Comparison of ENCODE assay signal across 18 cellular contexts in the genomic region with DNA sequence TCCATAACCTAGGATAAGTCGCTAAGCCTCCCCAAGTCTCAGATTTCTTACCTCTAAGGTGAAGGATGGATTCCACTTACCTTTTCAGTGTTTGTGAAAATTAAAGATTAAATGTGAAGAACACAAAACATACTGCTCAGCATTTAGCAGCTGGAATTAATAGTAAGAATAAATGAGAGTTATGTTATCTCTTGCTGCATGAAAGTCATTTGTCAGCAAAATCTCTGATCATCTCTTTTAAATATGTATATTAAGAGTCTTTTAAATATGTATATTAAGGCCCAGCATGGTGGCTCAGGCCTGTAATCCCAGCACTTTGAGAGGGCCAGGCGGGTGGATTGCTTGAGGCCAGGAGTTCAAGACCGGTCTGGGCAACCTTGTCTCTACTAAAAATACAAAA.
DNase-seq lines count a peak whose midpoint lies in the region; ATAC-seq, FAIRE-seq and TF ChIP-seq lines count a peak whose summit lies in the region.
"Had no signal": no experiment of that assay in that cellular context is flagged by ENCODE, and none has a peak within 500 bp of the region (broad histone marks: within the 10 kb centered on the region; RNA-seq: fewer than 3 reads in every experiment).

No MANE protein-coding gene starts in this region.

- H3K9me1 ChIP-seq in K562 (ENCODE audit: control insufficient read depth, insufficient read depth, low read length): no peaks in the 10 kb centered on the region

- H3K79me2 ChIP-seq in K562 (ENCODE audit: control insufficient read depth, insufficient read depth, low read length): no peaks in the 10 kb centered on the region

- DNase-seq in A549 (ENCODE audit: low read depth in 1 of 2, low spot score in 1 of 2) (no peak), K562 (ENCODE audit: extremely low read depth in 1 of 4, low spot score in 3 of 4) (no peak), immature natural killer cell (no peak), substantia nigra (lab: John Stamatoyannopoulos, UW) (no peak), GM12892 (ENCODE audit: insufficient read length) (no peak), heart left ventricle (no peak), HEK293T (ENCODE audit: extremely low spot score) (no peak)
- DNase-seq in naive thymus-derived CD4-positive, alpha-beta T cell: no peak
- DNase-seq: CD8-positive, alpha-beta T cell; DMS79 treated with DMSO at 0.1 percent for 48 hours; KG1; NCI-H1048; NCI-H1694; NCI-H2107; NCI-H524 treated with DMSO at 0.1 percent for 48 hours had no signal

- TF ChIP-seq RAD21 in A549 (conservative IDR thresholded peaks at IDR 0.05 in 1 of 2, IDR thresholded peaks at IDR 0.05 in 1 of 2) (no peak), K562 (CRISPR knock-in tag; conservative IDR thresholded peaks at IDR 0.05 in 1 of 2, IDR thresholded peaks at IDR 0.05 in 1 of 2) (no peak)

- in situ Hi-C loops in K562 (cut with MboI): no loop called here

- no peak for ATAC-seq in A549
- ATAC-seq in K562: no peak
- ATAC-seq in naive thymus-derived CD4-positive, alpha-beta T cell: no peak
- no peak for ATAC-seq in heart left ventricle
- ATAC-seq: CD8-positive, alpha-beta T cell; Panc1 had no signal

- BruUV-seq in K562 (replicated peaks; lab: Mats Ljungman, UMichigan): no TSS peak

- H3K9me3 Mint-ChIP-seq in immature natural killer cell: no peaks in the 10 kb centered on the region
- H3K9me3 Mint-ChIP-seq in naive thymus-derived CD4-positive, alpha-beta T cell: no peaks in the 10 kb centered on the region
- H3K9me3 Mint-ChIP-seq: CD8-positive, alpha-beta T cell; GM23338 had no signal

- no peak for FAIRE-seq in A549 (lab: Jason Lieb, UNC)
- FAIRE-seq in K562 (lab: Jason Lieb, UNC): no peak
- no peak for FAIRE-seq in GM12892 (lab: Jason Lieb, UNC)

- no peak overlapping the region for H3K27ac ChIP-seq in A549
- H3K27ac ChIP-seq in K562 (ENCODE audit: extremely low read depth, low read depth, low read length): no peak overlapping the region
- H3K27ac ChIP-seq in substantia nigra (ENCODE audit: low read depth, low read length, poor library complexity, severe bottlenecking): peak overlapping the region; percentile 36
- H3K27ac ChIP-seq in naive thymus-derived CD4-positive, alpha-beta T cell (ENCODE audit: low read depth, low read length): no peak overlapping the region
- H3K27ac ChIP-seq in heart left ventricle: peak overlapping the region in 1 of 12 donors; percentile 67
- H3K27ac ChIP-seq: BLaER1 had no signal

- H3K9me3 ChIP-seq in A549: no peaks in the 10 kb centered on the region
- no peaks in the 10 kb centered on the region for H3K9me3 ChIP-seq in K562 (replicated peaks; ENCODE audit: control insufficient read depth, insufficient read depth, low read depth, low read length)
- no peaks in the 10 kb centered on the region for H3K9me3 ChIP-seq in naive thymus-derived CD4-positive, alpha-beta T cell (ENCODE audit: control insufficient read depth in 2 of 3, low read length in 3 of 3)
- no peaks in the 10 kb centered on the region for H3K9me3 ChIP-seq in heart left ventricle
- H3K9me3 ChIP-seq: BLaER1 had no signal

- H3K9ac ChIP-seq in K562 (ENCODE audit: insufficient read depth in 1 of 2, low read depth in 2 of 2, low read length in 2 of 2): no peak overlapping the region
- H3K9ac ChIP-seq: BLaER1 had no signal

- no peaks in the 10 kb centered on the region for H4K20me1 ChIP-seq in K562 (replicated peaks; ENCODE audit: control insufficient read depth, insufficient read depth, low read length)
- H4K20me1 ChIP-seq: BLaER1 had no signal

- intact Hi-C loops in K562 (cut with micrococcal nuclease) (no loop called here), heart left ventricle (cut with DNase I) (no loop called here)
- intact Hi-C loops in naive thymus-derived CD4-positive, alpha-beta T cell (cut with micrococcal nuclease): loop anchor here in 1 of 2 donors (2.0 to 5.0 kb wide), 2 partner anchors 73 to 950 kb away; a partner anchor contains a TSS

- no peaks in the 10 kb centered on the region for H3K4me1 ChIP-seq in A549
- no peaks in the 10 kb centered on the region for H3K4me1 ChIP-seq in K562 (replicated peaks in 1 of 2; ENCODE audit: control insufficient read depth in 2 of 2, insufficient read depth in 2 of 2, low read length in 2 of 2)
- H3K4me1 ChIP-seq in naive thymus-derived CD4-positive, alpha-beta T cell (ENCODE audit: control insufficient read depth in 2 of 2, insufficient read depth in 2 of 2, low read length in 2 of 2): no peaks in the 10 kb centered on the region
- H3K4me1 ChIP-seq in heart left ventricle: peaks cover 0 to 10% (median 0%) of the 10 kb centered on the region in 12 donors

- H3K27ac Mint-ChIP-seq in immature natural killer cell: peak overlapping the region in 4 of 6 donors; percentile 11 to 81 (median 52)
- no peak overlapping the region for H3K27ac Mint-ChIP-seq in naive thymus-derived CD4-positive, alpha-beta T cell
- H3K27ac Mint-ChIP-seq: CD8-positive, alpha-beta T cell had no signal

- H3K4me2 ChIP-seq in A549 (no peak overlapping the region), K562 (ENCODE audit: insufficient read depth, low read length) (no peak overlapping the region)

- POLR2A ChIA-PET in A549 (lab: Yijun Ruan, JAX): no interaction called here
- POLR2A ChIA-PET in K562 (lab: Yijun Ruan, JAX): interaction anchor here (0.7 kb wide), 1 partner anchor 21 kb away, joined by 3 read pairs; no protein-coding TSS in a partner anchor
- POLR2A ChIA-PET in naive thymus-derived CD4-positive, alpha-beta T cell (lab: Charles Lee): no interaction called here
- POLR2A ChIA-PET in HEK293T (lab: Yijun Ruan, JAX): no interaction called here

- H3K36me3 Mint-ChIP-seq in immature natural killer cell: peaks cover 37 to 50% (median 41%) of the 10 kb centered on the region in 3 donors
- no peaks in the 10 kb centered on the region for H3K36me3 Mint-ChIP-seq in naive thymus-derived CD4-positive, alpha-beta T cell
- H3K36me3 Mint-ChIP-seq: CD8-positive, alpha-beta T cell had no signal

- H3K4me3 Mint-ChIP-seq in immature natural killer cell: no peak overlapping the region
- H3K4me3 Mint-ChIP-seq in naive thymus-derived CD4-positive, alpha-beta T cell: no peak overlapping the region
- H3K4me3 Mint-ChIP-seq: GM23338 had no signal

- H3K27me3 Mint-ChIP-seq in immature natural killer cell (ENCODE audit: low read depth in 3 of 3): peaks cover 0 to 4% (median 0%) of the 10 kb centered on the region in 3 donors
- peaks cover 12 to 46% (median 29%) of the 10 kb centered on the region in 5 donors for H3K27me3 Mint-ChIP-seq in naive thymus-derived CD4-positive, alpha-beta T cell

- TF ChIP-seq POLR2A in A549 (IDR thresholded peaks at IDR 0.05; ENCODE audit: low read length): no peak
- TF ChIP-seq POLR2A in K562 (conservative IDR thresholded peaks at IDR 0.05): no peak
- TF ChIP-seq POLR2A in GM12892 (IDR thresholded peaks at IDR 0.05; ENCODE audit: low read depth, low read length): no peak
- no peak for TF ChIP-seq POLR2A in heart left ventricle (IDR thresholded peaks at IDR 0.05)

- peaks cover 11 to 37% of the 10 kb centered on the region in 2 experiments; a peak in 3 of 5 replicates for H3K27me3 ChIP-seq in K562 (ENCODE audit: control insufficient read depth in 2 of 2, insufficient read depth in 2 of 2, low read length in 2 of 2)
- H3K27me3 ChIP-seq in naive thymus-derived CD4-positive, alpha-beta T cell (ENCODE audit: control insufficient read depth in 2 of 2, insufficient read depth in 2 of 2, low read length in 2 of 2): no peaks in the 10 kb centered on the region
- no peaks in the 10 kb centered on the region for H3K27me3 ChIP-seq in heart left ventricle
- H3K27me3 ChIP-seq: BLaER1 had no signal

- CTCF ChIA-PET in A549 (lab: Yijun Ruan, JAX) (interaction anchor here (0.6 kb wide), 1 partner anchor 971 kb away, joined by 3 read pairs; no protein-coding TSS in a partner anchor), K562 (lab: Yijun Ruan, JAX; ENCODE audit: low intra/inter-chr PET ratio) (no interaction called here), HEK293T (lab: Yijun Ruan, JAX) (no interaction called here)
- CTCF ChIA-PET in naive thymus-derived CD4-positive, alpha-beta T cell (lab: Charles Lee): no interaction called here

- WGBS in A549 (ENCODE audit: missing lambda C conversion rate): 73% methylated on average over 3 of the region's 3 CpGs
- 0% methylated on average over 3 of the region's 3 CpGs for WGBS in K562 (ENCODE audit: insufficient coverage, low coverage, missing lambda C conversion rate)
- WGBS in heart left ventricle, 4 donors: 93 to 98% (median 95%) methylated on average over 3 of the region's 3 CpGs

- no peak overlapping the region for H2AFZ ChIP-seq in K562 (ENCODE audit: low read depth, low read length)

- H3K4me1 Mint-ChIP-seq in immature natural killer cell: peaks cover 19 to 29% of the 10 kb centered on the region in 2 donors
- peaks cover 0 to 16% (median 7%) of the 10 kb centered on the region in 7 donors for H3K4me1 Mint-ChIP-seq in naive thymus-derived CD4-positive, alpha-beta T cell

- no peaks in the 10 kb centered on the region for H3K36me3 ChIP-seq in K562 (ENCODE audit: control insufficient read depth, insufficient read depth, low read length)
- H3K36me3 ChIP-seq in naive thymus-derived CD4-positive, alpha-beta T cell (ENCODE audit: control insufficient read depth in 2 of 3, insufficient read depth in 3 of 3, low read length in 3 of 3): no peaks in the 10 kb centered on the region
- H3K36me3 ChIP-seq in heart left ventricle: peaks cover 0 to 45% (median 14%) of the 10 kb centered on the region in 9 donors
- H3K36me3 ChIP-seq: BLaER1 had no signal

- H3K4me3 ChIP-seq in A549 (no peak overlapping the region), K562 (no peak overlapping the region), heart left ventricle (no peak overlapping the region)
- H3K4me3 ChIP-seq in naive thymus-derived CD4-positive, alpha-beta T cell (ENCODE audit: low read length): no peak overlapping the region
- H3K4me3 ChIP-seq: BLaER1, GM23338 had no signal

- TF ChIP-seq EP300 in A549 (IDR thresholded peaks at IDR 0.05) (no peak), K562 (IDR thresholded peaks at IDR 0.05; ENCODE audit: low read length) (no peak)

- TF ChIP-seq CTCF in A549 (IDR thresholded peaks at IDR 0.05) (no peak), K562 (IDR thresholded peaks at IDR 0.05 in 2 of 3, conservative IDR thresholded peaks at IDR 0.05 in 1 of 3; ENCODE audit: insufficient read depth in 2 of 3, low read depth in 1 of 3, low read length in 3 of 3) (no peak), heart left ventricle (IDR thresholded peaks at IDR 0.05) (no peak)

TF ChIP-seq in A549, 52 proteins besides CTCF, POLR2A, EP300 and RAD21 (continues in another document):
- TF ChIP-seq HDAC2 (IDR thresholded peaks at IDR 0.05) (no peak), EHF (CRISPR knock-in tag; IDR thresholded peaks at IDR 0.05) (no peak)

TF ChIP-seq in HEK293T, 16 proteins besides CTCF, POLR2A, EP300 and RAD21:
- TF ChIP-seq ELF4 (IDR thresholded peaks at IDR 0.05) (no peak), NFRKB (IDR thresholded peaks at IDR 0.05) (no peak), BHLHE40 (IDR thresholded peaks at IDR 0.05; ENCODE audit: borderline replicate concordance) (no peak), L3MBTL2 (conservative IDR thresholded peaks at IDR 0.05) (no peak), ZNF384 (IDR thresholded peaks at IDR 0.05) (no peak)
TF ChIP-seq in HEK293T: peak in this region for 0.

Comparison
In these comparisons a context has a peak if more than half of its experiments do, and no peak if none do; other contexts are left out.
1. H3K27ac Mint-ChIP-seq: peak in immature natural killer cell (4 of 6); none in naive thymus-derived CD4-positive, alpha-beta T cell (0 of 9).